ENCODE assay signal across 13 cellular contexts in the genomic region with DNA sequence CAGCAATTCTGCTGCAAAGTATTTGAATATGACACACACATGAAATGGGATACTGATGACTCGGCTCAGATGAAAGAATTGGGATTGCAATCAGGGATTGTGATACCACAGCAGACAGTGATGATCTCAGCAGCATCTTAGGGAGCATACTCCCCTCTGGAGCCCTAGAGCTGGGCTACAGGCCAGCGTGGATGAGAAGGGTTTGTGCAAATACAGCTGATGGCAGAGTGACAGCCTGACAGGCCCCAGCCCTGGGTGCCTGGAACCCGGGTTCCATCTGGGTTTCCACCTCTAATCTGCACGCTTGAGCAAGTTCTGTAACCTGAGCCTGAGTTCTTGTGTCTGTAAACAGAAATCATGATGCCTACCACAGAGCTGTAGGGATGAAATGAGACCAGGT.
DNase-seq lines count a peak whose midpoint lies in the region; ATAC-seq and TF ChIP-seq lines count a peak whose summit lies in the region.
"Had no signal": no experiment of that assay in that cellular context is flagged by ENCODE, and none has a peak within 500 bp of the region (broad histone marks: within the 10 kb centered on the region; RNA-seq: fewer than 3 reads in every experiment).

No MANE protein-coding gene starts in this region.

- ATAC-seq in activated CD8-positive, alpha-beta T cell treated with anti-CD3 and anti-CD28 coated beads for 36 hours, result no peak
- ATAC-seq: activated CD4-positive, CD25-positive, alpha-beta regulatory T cell treated with anti-CD3 and anti-CD28 coated beads, Interleukin-2, amount 50 U/mL, for 24 hours; HepG2 had no signal

- H3K36me3 Mint-ChIP-seq in activated CD8-positive, alpha-beta T cell treated with anti-CD3 and anti-CD28 coated beads for 36 hours (ENCODE audit: low read depth), result no peaks in the 10 kb centered on the region

- intact Hi-C loops in activated CD8-positive, alpha-beta T cell treated with anti-CD3 and anti-CD28 coated beads for 36 hours (cut with micrococcal nuclease), result no loop called here

- DNase-seq in HS-5 (ENCODE audit: low read depth) (peak; percentile 53), NCI-H2107 treated with DMSO at 0.1 percent for 48 hours (lab: John Stamatoyannopoulos, UW; ENCODE audit: unreplicated experiment) (peak; percentile 95), RKO (ENCODE audit: low spot score) (peak; percentile 12), left kidney (ENCODE audit: low read depth, low spot score) (peak; percentile 68), OCI-M1 (lab: John Stamatoyannopoulos, UW) (no peak), cortex of kidney (lab: John Stamatoyannopoulos, UW) (no peak), OCI-M2 (lab: John Stamatoyannopoulos, UW; ENCODE audit: unreplicated experiment) (no peak)
- no peak for DNase-seq in activated CD8-positive, alpha-beta T cell treated with anti-CD3 and anti-CD28 coated beads for 36 hours
- DNase-seq: activated T-cell treated with anti-CD3 and anti-CD28 coated beads for 4 hours, C1 segment of cervical spinal cord had no signal

- H3K9me3 Mint-ChIP-seq in activated CD8-positive, alpha-beta T cell treated with anti-CD3 and anti-CD28 coated beads for 36 hours, result no peaks in the 10 kb centered on the region

- H3K4me3 Mint-ChIP-seq in activated CD8-positive, alpha-beta T cell treated with anti-CD3 and anti-CD28 coated beads for 36 hours, result no peak overlapping the region
- H3K4me3 Mint-ChIP-seq: dendritic cell treated with granulocyte-macrophage colony-stimulating factor and Interleukin-4, amounts not matched to agents 40 ng/mL and 50 ng/mL, for 4 days had no signal

- TF ChIP-seq CTCF in activated CD8-positive, alpha-beta T cell treated with anti-CD3 and anti-CD28 coated beads for 36 hours (IDR thresholded peaks at IDR 0.05), result no peak

- H3K4me1 Mint-ChIP-seq in activated CD8-positive, alpha-beta T cell treated with anti-CD3 and anti-CD28 coated beads for 36 hours (ENCODE audit: low read depth), result no peaks in the 10 kb centered on the region

- CTCF ChIA-PET in activated CD8-positive, alpha-beta T cell treated with anti-CD3 and anti-CD28 coated beads for 36 hours (lab: Charles Lee), result interaction anchor here (1.6 kb wide), 1 partner anchor 9 kb away, joined by 5 read pairs; no protein-coding TSS in a partner anchor

- peaks cover 8% of the 10 kb centered on the region for H3K27me3 Mint-ChIP-seq in activated CD8-positive, alpha-beta T cell treated with anti-CD3 and anti-CD28 coated beads for 36 hours
- H3K27me3 Mint-ChIP-seq: dendritic cell treated with granulocyte-macrophage colony-stimulating factor and Interleukin-4, amounts not matched to agents 40 ng/mL and 50 ng/mL, for 4 days had no signal

- POLR2A ChIA-PET in activated CD8-positive, alpha-beta T cell treated with anti-CD3 and anti-CD28 coated beads for 36 hours (lab: Charles Lee), result no interaction called here

- H3K27ac Mint-ChIP-seq in activated CD8-positive, alpha-beta T cell treated with anti-CD3 and anti-CD28 coated beads for 36 hours, result no peak overlapping the region
- H3K27ac Mint-ChIP-seq: dendritic cell treated with granulocyte-macrophage colony-stimulating factor and Interleukin-4, amounts not matched to agents 40 ng/mL and 50 ng/mL, for 4 days had no signal

Comparison
In these comparisons a context has a peak if more than half of its experiments do, and no peak if none do; other contexts are left out.
1. DNase-seq: peak in HS-5 (single experiment), NCI-H2107 treated with DMSO at 0.1 percent for 48 hours (single experiment), RKO (single experiment) and left kidney (single experiment); none in OCI-M1 (single experiment), activated CD8-positive, alpha-beta T cell treated with anti-CD3 and anti-CD28 coated beads for 36 hours (single experiment), cortex of kidney (single experiment) and OCI-M2 (single experiment).